In genomic region chr9:75648021-75648420, GRCh38 we compare ENCODE assay signal across 30 cellular contexts.
"Had no signal": no experiment of that assay in that cellular context is flagged by ENCODE, and none has a peak within 500 bp of the region (broad histone marks: within the 10 kb centered on the region; RNA-seq: fewer than 3 reads in every experiment).

No MANE protein-coding gene starts in this region.

- H3K27ac Mint-ChIP-seq: activated B cell treated with CpG ODN at 0.5 μM for 24 hours; activated CD8-positive, alpha-beta T cell treated with anti-CD3 and anti-CD28 coated beads for 36 hours; activated naive CD8-positive, alpha-beta T cell; activated T-helper 17 cell treated with anti-CD3 and anti-CD28 coated beads, Interleukin-2, amount 50 U/mL, for 72 hours; effector memory CD8-positive, alpha-beta T cell; T-helper 17 cell; T-helper 2 cell treated with Interferon-gamma antibody and Interleukin-4, amounts not matched to agents 5 μg/mL and 100 μg/mL, for 36 hours had no signal

- DNase-seq: activated B cell treated with CpG ODN at 0.5 μM for 24 hours; activated CD4-positive, alpha-beta T cell treated with anti-CD3 and anti-CD28 coated beads for 48 hours; activated CD4-positive, alpha-beta T cell treated with anti-CD3 and anti-CD28 coated beads, Interleukin-2, amount 50 U/mL, for 1 hour; activated CD4-positive, alpha-beta T cell treated with anti-CD3 and anti-CD28 coated beads, Interleukin-2, amount 50 U/mL, for 48 hours; activated CD8-positive, alpha-beta memory T cell treated with anti-CD3 and anti-CD28 coated beads for 24 hours; activated CD8-positive, alpha-beta T cell treated with anti-CD3 and anti-CD28 coated beads for 36 hours; activated effector memory CD4-positive, alpha-beta T cell treated with Interleukin-2 at 50 U/mL for 16 hours; activated gamma-delta T cell treated with Interleukin-2 at 50 U/mL for 16 hours; activated naive CD4-positive, alpha-beta T cell treated with anti-CD3 and anti-CD28 coated beads, Interleukin-2, amount 50 U/mL, for 16 hours; activated naive CD4-positive, alpha-beta T cell treated with Interleukin-2 at 50 U/mL for 16 hours; activated T-cell treated with anti-CD3 and anti-CD28 coated beads, Interleukin-2, amount 50 U/mL, for 4 hours; amniotic stem cell; anterior cingulate cortex; brain microvascular endothelial cell; caudate nucleus; cortex of kidney; dermis blood vessel endothelial cell; effector CD4-positive, alpha-beta T cell; effector memory CD8-positive, alpha-beta T cell; erythroblast; foreskin melanocyte; T-helper 1 cell; T-helper 17 cell; T1000; WERI-Rb-1 had no signal

- ATAC-seq: activated CD4-positive, CD25-positive, alpha-beta regulatory T cell treated with anti-CD3 and anti-CD28 coated beads, Interleukin-2, amount 50 U/mL, for 24 hours; activated CD8-positive, alpha-beta T cell treated with anti-CD3 and anti-CD28 coated beads for 36 hours; activated T-cell treated with anti-CD3 and anti-CD28 coated beads, Interleukin-2, amount 50 U/mL, for 4 hours; activated T-helper 17 cell treated with anti-CD3 and anti-CD28 coated beads, Interleukin-2, amount 50 U/mL, for 72 hours; effector memory CD8-positive, alpha-beta T cell; gastroesophageal sphincter; T-helper 17 cell had no signal

- H3K4me1 Mint-ChIP-seq: activated B cell treated with CpG ODN at 0.5 μM for 24 hours; activated T-helper 17 cell treated with anti-CD3 and anti-CD28 coated beads, Interleukin-2, amount 50 U/mL, for 72 hours; T-helper 17 cell had no signal

- H3K9me3 Mint-ChIP-seq: activated B cell treated with CpG ODN at 0.5 μM for 24 hours; activated CD8-positive, alpha-beta T cell treated with anti-CD3 and anti-CD28 coated beads for 36 hours; activated T-cell treated with anti-CD3 and anti-CD28 coated beads, Interleukin-2, amount 50 U/mL, for 4 hours; activated T-helper 17 cell treated with anti-CD3 and anti-CD28 coated beads, Interleukin-2, amount 50 U/mL, for 72 hours; T-helper 2 cell treated with Interferon-gamma antibody and Interleukin-4, amounts not matched to agents 5 μg/mL and 100 μg/mL, for 36 hours had no signal

- H3K27me3 Mint-ChIP-seq: activated B cell treated with CpG ODN at 0.5 μM for 24 hours; effector memory CD8-positive, alpha-beta T cell; T-helper 17 cell had no signal

- H3K4me3 Mint-ChIP-seq: activated B cell treated with CpG ODN at 0.5 μM for 24 hours; activated CD8-positive, alpha-beta T cell treated with anti-CD3 and anti-CD28 coated beads for 36 hours; activated naive CD8-positive, alpha-beta T cell; activated T-cell treated with anti-CD3 and anti-CD28 coated beads, Interleukin-2, amount 50 U/mL, for 4 hours; activated T-helper 17 cell treated with anti-CD3 and anti-CD28 coated beads, Interleukin-2, amount 50 U/mL, for 72 hours; effector memory CD8-positive, alpha-beta T cell; T-helper 17 cell; T-helper 2 cell treated with Interferon-gamma antibody and Interleukin-4, amounts not matched to agents 5 μg/mL and 100 μg/mL, for 36 hours had no signal
